8 cellular contexts compared by ENCODE assay signal in the genomic region with DNA sequence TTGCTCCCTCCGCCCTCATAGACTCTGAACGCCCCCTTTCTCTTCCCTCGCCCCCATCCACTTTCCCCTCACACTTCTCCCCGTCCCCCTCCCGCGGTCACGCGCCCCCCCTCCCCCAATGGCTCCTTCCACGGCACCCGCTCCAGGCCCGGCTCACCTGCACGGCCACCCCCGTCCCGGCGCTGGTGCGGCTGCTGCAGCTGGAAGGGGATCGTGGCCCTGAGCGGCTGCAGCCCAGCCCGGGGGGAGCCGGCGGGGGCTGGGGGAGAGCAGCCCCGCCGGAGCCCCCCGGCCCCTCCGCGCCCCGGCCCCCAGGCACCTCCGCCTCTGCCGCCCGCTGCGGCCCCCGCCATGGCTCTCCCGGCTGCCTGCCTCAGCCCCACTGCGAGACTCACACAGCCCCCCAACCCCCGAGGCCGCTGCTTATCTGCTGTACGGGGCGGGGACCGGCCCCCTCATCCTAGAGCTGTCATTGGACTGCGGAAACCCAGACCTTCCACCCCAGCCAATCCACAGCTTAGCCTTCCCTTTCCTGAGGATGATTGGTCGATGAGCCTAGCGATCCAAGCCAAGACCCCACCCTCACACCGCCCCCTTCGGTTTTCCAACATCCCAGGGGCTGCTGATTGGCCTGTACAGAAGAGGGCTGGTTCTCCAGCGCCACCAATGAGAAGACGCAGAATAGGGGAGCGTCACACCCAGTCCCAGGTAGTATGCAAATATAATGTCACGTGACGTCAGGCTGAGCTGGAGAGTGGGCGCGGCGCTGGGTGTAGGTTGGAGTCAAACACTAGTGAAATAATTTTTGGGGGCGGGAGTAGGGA. TPM values are rescaled to one million over a fixed set of nuclear protein-coding genes. Genes with fewer than 3 reads are reported as not detected.
A peak's percentile ranks its signal among the peaks of the same experiment; 100 is the strongest.
DNase-seq lines count a peak whose midpoint lies in the region; ATAC-seq and TF ChIP-seq lines count a peak whose summit lies in the region.

TSS of gene FAM117A (minus strand) at position 397 of the 824 bp plus-strand sequence. CDS start at position 353, 44 bp downstream.

- H3K4me1 ChIP-seq in KMS-11 (ENCODE audit: low read depth, poor library complexity, severe bottlenecking) (peaks cover 48% of the 10 kb centered on the region), Peyer's patch (peaks cover 0 to 27% (median 6%) of the 10 kb centered on the region in 4 donors), esophagus squamous epithelium (peaks cover 14 to 42% (median 22%) of the 10 kb centered on the region in 3 donors)

- DNase-seq in DMS79 treated with DMSO at 0.1 percent for 48 hours (lab: John Stamatoyannopoulos, UW) (peak; percentile 96), Peyer's patch (peak; percentile 92 to 99 (median 97)), esophagus squamous epithelium (lab: John Stamatoyannopoulos, UW) (peak; percentile 95), myocyte (ENCODE audit: low read depth) (peak; percentile 99)
- DNase-seq in activated T-cell treated with anti-CD3 and anti-CD28 coated beads, Interleukin-2, amount 50 U/mL, for 4 hours, result peak; percentile 92
- peak; percentile 93 to 97 for DNase-seq in stimulated activated CD8-positive, alpha-beta memory T cell treated with anti-CD3 and anti-CD28 coated beads, Interleukin-7, amount 100 ng/mL, for 4 hours (ENCODE audit: low read depth in 2 of 2)

- H3K9ac ChIP-seq in KMS-11, result peak within 1 kb of the TSS; percentile 29; the same call in 1 of the 2 replicates

- H3K27me3 ChIP-seq in KMS-11 (ENCODE audit: insufficient read depth, low read depth), result no peaks in the 10 kb centered on the region
- H3K27me3 ChIP-seq in Peyer's patch, result no peaks in the 10 kb centered on the region
- H3K27me3 ChIP-seq in esophagus squamous epithelium, result no peaks in the 10 kb centered on the region

- H3K4me3 ChIP-seq in KMS-11 (IDR thresholded peaks at IDR 0.05; ENCODE audit: insufficient read depth, low read depth, low read length) (peak within 1 kb of the TSS; percentile 42), Peyer's patch (peak within 1 kb of the TSS; percentile 79 to 89 (median 86)), esophagus squamous epithelium (peak within 1 kb of the TSS; percentile 78 to 97 (median 95))

- no peaks in the 10 kb centered on the region for H3K9me3 Mint-ChIP-seq in activated T-cell treated with anti-CD3 and anti-CD28 coated beads, Interleukin-2, amount 50 U/mL, for 4 hours

- peak in 1 of 2 donors; percentile 47 for TF ChIP-seq POLR2A in Peyer's patch (IDR thresholded peaks at IDR 0.05)
- peak in 2 of 4 donors; percentile 68 to 74 for TF ChIP-seq POLR2A in esophagus squamous epithelium (IDR thresholded peaks at IDR 0.05)

- peak; percentile 39; the same call in 1 of the 2 replicates for TF ChIP-seq CTCF in KMS-11 (conservative IDR thresholded peaks at IDR 0.05; ENCODE audit: low read depth, low read length)
- TF ChIP-seq CTCF in Peyer's patch (IDR thresholded peaks at IDR 0.05), result no peak
- TF ChIP-seq CTCF in esophagus squamous epithelium (IDR thresholded peaks at IDR 0.05), result no peak

- ATAC-seq in GM21786 (IDR thresholded peaks at IDR 0.05; ENCODE audit: unreplicated experiment), result peak; percentile 94
- ATAC-seq in activated T-cell treated with anti-CD3 and anti-CD28 coated beads, Interleukin-2, amount 50 U/mL, for 4 hours, result peak; percentile 95

- H3K4me3 Mint-ChIP-seq in activated T-cell treated with anti-CD3 and anti-CD28 coated beads, Interleukin-2, amount 50 U/mL, for 4 hours, result peak within 1 kb of the TSS; percentile 92

- H3K36me3 ChIP-seq in KMS-11 (ENCODE audit: insufficient read depth) (no peaks in the 10 kb centered on the region), Peyer's patch (no peaks in the 10 kb centered on the region), esophagus squamous epithelium (no peaks in the 10 kb centered on the region)

- peaks cover 53% of the 10 kb centered on the region for H3K4me1 Mint-ChIP-seq in activated T-cell treated with anti-CD3 and anti-CD28 coated beads, Interleukin-2, amount 50 U/mL, for 4 hours (ENCODE audit: low read depth)

- no peaks in the 10 kb centered on the region for H3K27me3 Mint-ChIP-seq in activated T-cell treated with anti-CD3 and anti-CD28 coated beads, Interleukin-2, amount 50 U/mL, for 4 hours (ENCODE audit: low read depth)

- no peaks in the 10 kb centered on the region for H3K9me3 ChIP-seq in Peyer's patch
- H3K9me3 ChIP-seq in esophagus squamous epithelium, result no peaks in the 10 kb centered on the region

- H3K27ac ChIP-seq in KMS-11, result peak within 1 kb of the TSS; percentile 52
- peak within 1 kb of the TSS; percentile 71 to 97 (median 77) for H3K27ac ChIP-seq in Peyer's patch
- peak within 1 kb of the TSS; percentile 78 to 90 (median 82) for H3K27ac ChIP-seq in esophagus squamous epithelium

- peaks cover 50% of the 10 kb centered on the region for H3K79me2 ChIP-seq in KMS-11 (ENCODE audit: insufficient read depth, low read depth)

- H4K20me1 ChIP-seq in KMS-11 (ENCODE audit: insufficient read depth), result peaks cover 4% of the 10 kb centered on the region; the same call in 1 of the 2 replicates

- H2AFZ ChIP-seq in KMS-11 (ENCODE audit: low read depth), result peak within 1 kb of the TSS; percentile 51

- intact Hi-C loops in esophagus squamous epithelium (cut with DNase I), result no loop called here

- H3K36me3 Mint-ChIP-seq in activated T-cell treated with anti-CD3 and anti-CD28 coated beads, Interleukin-2, amount 50 U/mL, for 4 hours (ENCODE audit: insufficient read depth), result peaks cover 2% of the 10 kb centered on the region

- 1% methylated on average over 10 to 14 of the region's 53 CpGs for WGBS in esophagus squamous epithelium, 2 donors

- peak within 1 kb of the TSS; percentile 98 for H3K4me2 ChIP-seq in KMS-11

RNA-seq across cellular contexts. Expression of gene FAM117A, which starts in this region (rescaled TPM):
- total RNA-seq in Peyer's patch (10 to 100 TPM in 1 of 4 donors, 1 to 10 TPM in 3; 6.5 to 16.5 (median 9.4) TPM), esophagus squamous epithelium (1 to 10 TPM; 5.6 to 7.5 (median 6.5) TPM), myocyte (21.0 and 27.9 TPM in 2 replicates)
- total RNA-seq in activated T-cell treated with anti-CD3 and anti-CD28 coated beads, Interleukin-2, amount 50 U/mL, for 4 hours, result 10 to 100 TPM; 10.3 to 12.1 (median 11.6) TPM
- polyA plus RNA-seq in myocyte (2012), result 5.4 TPM

Comparison
In these comparisons a context has a peak if more than half of its experiments do, and no peak if none do; other contexts are left out.
1. Peak in every context shown above with its lines: DNase-seq, ATAC-seq, H3K4me3 ChIP-seq and H3K27ac ChIP-seq.
2. H3K4me3 ChIP-seq: peak in every context shown above with its lines; median percentile 95 in esophagus squamous epithelium; 86 in Peyer's patch; 42 in KMS-11.